15 cellular contexts compared by ENCODE assay signal in genomic region chr12:130966443-130967030, GRCh38. TPM values are rescaled to one million over a fixed set of nuclear protein-coding genes. Genes with fewer than 3 reads are reported as not detected.
"Had no signal": no experiment of that assay in that cellular context is flagged by ENCODE, and none has a peak within 500 bp of the region (broad histone marks: within the 10 kb centered on the region; RNA-seq: fewer than 3 reads in every experiment).

No MANE protein-coding gene starts in this region.

- ATAC-seq: activated CD8-positive, alpha-beta T cell treated with anti-CD3 and anti-CD28 coated beads, Interleukin-2, amount 10 ng/mL, durations not matched to agents 7 days and 5 days; stimulated activated memory B cell treated with anti-CD40 and anti-IgM and Interleukin-4, amounts not matched to agents 10 μg/mL and 1 μg/mL and 100 μg/mL, for 72 hours had no signal

- H3K27me3 ChIP-seq: ovary, thyroid gland had no signal

- H3K27ac ChIP-seq: ovary, thyroid gland had no signal

- H3K4me1 ChIP-seq: thyroid gland had no signal

- H3K9me3 Mint-ChIP-seq: activated CD4-positive, alpha-beta T cell treated with anti-CD3 and anti-CD28 coated beads, Interleukin-2, amount 10 ng/mL, durations not matched to agents 24 days and 14 days; stimulated activated memory B cell treated with anti-CD40 and anti-IgM and Interleukin-4, amounts not matched to agents 10 μg/mL and 1 μg/mL and 100 μg/mL, for 72 hours had no signal

- H3K4me3 Mint-ChIP-seq: activated CD4-positive, alpha-beta T cell treated with anti-CD3 and anti-CD28 coated beads, Interleukin-2, amount 10 ng/mL, durations not matched to agents 24 days and 14 days; activated CD8-positive, alpha-beta T cell treated with anti-CD3 and anti-CD28 coated beads, Interleukin-2, amount 10 ng/mL, durations not matched to agents 7 days and 5 days; mesothelial cell of epicardium; stimulated activated memory B cell treated with anti-CD40 and anti-IgM and Interleukin-4, amounts not matched to agents 10 μg/mL and 1 μg/mL and 100 μg/mL, for 72 hours had no signal

- H3K9me3 ChIP-seq: ovary, thyroid gland had no signal

- DNase-seq: activated CD4-positive, alpha-beta T cell treated with anti-CD3 and anti-CD28 coated beads, Interleukin-2, amount 10 ng/mL, durations not matched to agents 24 days and 14 days; activated CD4-positive, CD25-positive, alpha-beta regulatory T cell; activated CD8-positive, alpha-beta memory T cell treated with anti-CD3 and anti-CD28 coated beads, Interleukin-2, amount 50 U/mL, for 4 hours; activated CD8-positive, alpha-beta T cell treated with anti-CD3 and anti-CD28 coated beads, Interleukin-2, amount 10 ng/mL, durations not matched to agents 7 days and 5 days; activated naive CD4-positive, alpha-beta T cell; activated T-cell treated with anti-CD3 and anti-CD28 coated beads, Interleukin-2, amount 50 U/mL, for 48 hours; aorta; cortex of kidney; effector memory CD4-positive, alpha-beta T cell; glutamatergic neuron; hypothalamus; ovary; thyroid gland had no signal

- H3K27me3 Mint-ChIP-seq: activated CD4-positive, alpha-beta T cell treated with anti-CD3 and anti-CD28 coated beads, Interleukin-2, amount 10 ng/mL, durations not matched to agents 24 days and 14 days had no signal

- H3K36me3 ChIP-seq: ovary, thyroid gland had no signal

- H3K4me1 Mint-ChIP-seq: activated CD4-positive, alpha-beta T cell treated with anti-CD3 and anti-CD28 coated beads, Interleukin-2, amount 10 ng/mL, durations not matched to agents 24 days and 14 days had no signal

- H3K27ac Mint-ChIP-seq: activated CD4-positive, alpha-beta T cell treated with anti-CD3 and anti-CD28 coated beads, Interleukin-2, amount 10 ng/mL, durations not matched to agents 24 days and 14 days; activated CD8-positive, alpha-beta T cell treated with anti-CD3 and anti-CD28 coated beads, Interleukin-2, amount 10 ng/mL, durations not matched to agents 7 days and 5 days; mesothelial cell of epicardium; stimulated activated memory B cell treated with anti-CD40 and anti-IgM and Interleukin-4, amounts not matched to agents 10 μg/mL and 1 μg/mL and 100 μg/mL, for 72 hours had no signal

- H3K36me3 Mint-ChIP-seq: mesothelial cell of epicardium; stimulated activated memory B cell treated with anti-CD40 and anti-IgM and Interleukin-4, amounts not matched to agents 10 μg/mL and 1 μg/mL and 100 μg/mL, for 72 hours had no signal

- H3K4me3 ChIP-seq: ovary, thyroid gland had no signal

RNA-seq across cellular contexts. Expression of gene ADGRD1, which starts 12.8 kb away (rescaled TPM):
- total RNA-seq: activated CD8-positive, alpha-beta T cell treated with anti-CD3 and anti-CD28 coated beads, Interleukin-2, amount 10 ng/mL, durations not matched to agents 7 days and 5 days had no signal
